In genomic region chr6:27126046-27126814, GRCh38 we compare ENCODE assay signal across 8 cellular contexts.
DNase-seq lines count a peak whose midpoint lies in the region; ATAC-seq and TF ChIP-seq lines count a peak whose summit lies in the region.

No MANE protein-coding gene starts in this region.

- peaks cover 15% of the 10 kb centered on the region for H3F3A ChIP-seq in SK-N-SH (replicated peaks; ENCODE audit: insufficient read depth)

- no peaks in the 10 kb centered on the region for H3K27me3 ChIP-seq in SK-N-SH (ENCODE audit: insufficient read depth)
- no peaks in the 10 kb centered on the region for H3K27me3 ChIP-seq in OCI-LY3 (ENCODE audit: low read depth, low read length)
- no peaks in the 10 kb centered on the region for H3K27me3 ChIP-seq in spleen (replicated peaks in 1 of 7)
- H3K27me3 ChIP-seq in brain microvascular endothelial cell (replicated peaks): no peaks in the 10 kb centered on the region

- CTCF ChIA-PET in SK-N-SH (lab: Yijun Ruan, JAX): interaction anchor here (0.6 to 2.0 kb wide), 17 partner anchors 12 to 769 kb away, joined by 3 to 10 read pairs (median 5); a partner anchor contains a TSS

- no peaks in the 10 kb centered on the region for H3K9me2 ChIP-seq in SK-N-SH

- H3K4me1 ChIP-seq in SK-N-SH (ENCODE audit: control insufficient read depth in 1 of 2, insufficient read depth in 2 of 2, low read depth in 1 of 2, low read length in 1 of 2) (peaks cover 5 to 10% of the 10 kb centered on the region in 2 experiments; a peak in 3 of 4 replicates), OCI-LY3 (ENCODE audit: low read length) (peaks cover 29% of the 10 kb centered on the region), spleen (peaks cover 0 to 35% (median 18%) of the 10 kb centered on the region in 6 donors)

- peak overlapping the region; percentile 100 for H2AFZ ChIP-seq in SK-N-SH (ENCODE audit: low read depth)
- H2AFZ ChIP-seq in OCI-LY3 (ENCODE audit: low read depth, low read length): peak overlapping the region; percentile 56

- TF ChIP-seq CTCF in SK-N-SH (IDR thresholded peaks at IDR 0.05) (no peak), OCI-LY3 (IDR thresholded peaks at IDR 0.05; ENCODE audit: low read depth, low read length) (no peak), endothelial cell (IDR thresholded peaks at IDR 0.05; ENCODE audit: unreplicated experiment) (no peak), spleen (IDR thresholded peaks at IDR 0.05 in 8 of 11, conservative IDR thresholded peaks at IDR 0.05 in 3 of 11) (no peak), brain microvascular endothelial cell (IDR thresholded peaks at IDR 0.05; ENCODE audit: low read depth, low read length, missing control alignments) (no peak)

- H3K27ac ChIP-seq in SK-N-SH (ENCODE audit: low read depth in 2 of 2, low read length in 1 of 2): peak overlapping the region; percentile 65 to 70
- peak overlapping the region; percentile 45 for H3K27ac ChIP-seq in OCI-LY3 (ENCODE audit: low read length)
- H3K27ac ChIP-seq in spleen: peak overlapping the region in 7 of 8 donors; percentile 37 to 85 (median 78)
- no peak overlapping the region for H3K27ac ChIP-seq in brain microvascular endothelial cell

- H3K27me3 Mint-ChIP-seq in endothelial cell (ENCODE audit: unreplicated experiment): no peaks in the 10 kb centered on the region

- in situ Hi-C loops in brain microvascular endothelial cell (cut with HindIII; ENCODE audit: low pct_ligation_motif_present, low sequenced_read_pairs): no loop called here

- WGBS in SK-N-SH (ENCODE audit: low lambda C conversion rate): 84% methylated on average over 6 of the region's 6 CpGs
- 93 to 98% (median 94%) methylated on average over 6 of the region's 6 CpGs for WGBS in spleen, 5 donors

- TF ChIP-seq POLR2A in spleen (IDR thresholded peaks at IDR 0.05): no peak

- H3K36me3 ChIP-seq in SK-N-SH (replicated peaks in 1 of 2; ENCODE audit: control insufficient read depth in 1 of 2, insufficient read depth in 2 of 2, low read length in 1 of 2): peaks cover 0 to 3% of the 10 kb centered on the region in 2 experiments
- peaks cover 9% of the 10 kb centered on the region for H3K36me3 ChIP-seq in OCI-LY3 (replicated peaks; ENCODE audit: low read depth, low read length)
- H3K36me3 ChIP-seq in spleen: no peaks in the 10 kb centered on the region
- no peaks in the 10 kb centered on the region for H3K36me3 ChIP-seq in brain microvascular endothelial cell (replicated peaks)

- H3K9ac ChIP-seq in SK-N-SH (peak overlapping the region; percentile 50; the same call in 1 of the 2 replicates), OCI-LY3 (ENCODE audit: low read length) (peak overlapping the region; percentile 69; the same call in 1 of the 2 replicates)

- no peak for TF ChIP-seq RAD21 in SK-N-SH (IDR thresholded peaks at IDR 0.05; ENCODE audit: low read length)

- H3K9me3 ChIP-seq in SK-N-SH (no peaks in the 10 kb centered on the region), OCI-LY3 (ENCODE audit: insufficient read depth, low read length) (no peaks in the 10 kb centered on the region), spleen (no peaks in the 10 kb centered on the region)

- no peak for ATAC-seq in SK-N-SH treated with all-trans-retinoic acid at 6 μM for 48 hours

- no peak overlapping the region for H3K27ac Mint-ChIP-seq in endothelial cell (ENCODE audit: unreplicated experiment)

- H3K36me3 Mint-ChIP-seq in endothelial cell (ENCODE audit: low read depth, unreplicated experiment): no peaks in the 10 kb centered on the region

- peaks cover 12% of the 10 kb centered on the region; the same call in 1 of the 2 replicates for H3K79me2 ChIP-seq in SK-N-SH (ENCODE audit: insufficient read depth)
- H3K79me2 ChIP-seq in OCI-LY3 (ENCODE audit: low read length): peaks cover 11% of the 10 kb centered on the region

- H4K20me1 ChIP-seq in SK-N-SH (ENCODE audit: insufficient read depth) (no peaks in the 10 kb centered on the region), OCI-LY3 (ENCODE audit: insufficient read depth, low read length) (no peaks in the 10 kb centered on the region)

- no peak for TF ChIP-seq EP300 in SK-N-SH (IDR thresholded peaks at IDR 0.05; ENCODE audit: borderline replicate concordance in 1 of 2, low read depth in 1 of 2, low read length in 1 of 2)

- H3K4me1 Mint-ChIP-seq in endothelial cell (ENCODE audit: unreplicated experiment): peaks cover 5% of the 10 kb centered on the region

- no peak for DNase-seq in SK-N-SH
- DNase-seq in endothelial cell (ENCODE audit: low spot score): no peak
- no peak for DNase-seq in spleen
- no peak for DNase-seq in DMS114 treated with DMSO at 0.1 percent for 48 hours (lab: John Stamatoyannopoulos, UW; ENCODE audit: unreplicated experiment)
- DNase-seq in NCI-H526 (lab: John Stamatoyannopoulos, UW): no peak
- DNase-seq in brain microvascular endothelial cell: no peak

- H3K4me3 ChIP-seq in SK-N-SH (ENCODE audit: low read depth in 2 of 2, low read length in 1 of 2) (peak overlapping the region in 1 of 2 experiments; percentile 57; a peak in 1 of 4 replicates), OCI-LY3 (ENCODE audit: low read length) (peak overlapping the region; percentile 80), spleen (peak overlapping the region in 4 of 8 donors; percentile 11 to 57 (median 26)), brain microvascular endothelial cell (ENCODE audit: low read depth, low read length) (no peak overlapping the region)

- H3K4me2 ChIP-seq in SK-N-SH (peak overlapping the region; percentile 70), OCI-LY3 (ENCODE audit: low read length) (peak overlapping the region; percentile 82)

- H3K4me3 Mint-ChIP-seq in endothelial cell (ENCODE audit: unreplicated experiment): peak overlapping the region; percentile 44

- intact Hi-C loops in spleen (cut with DNase I; ENCODE audit: low total_unique reads): loop anchor here (5.0 kb wide), 1 partner anchor 36 kb away; no protein-coding TSS in a partner anchor

- no peaks in the 10 kb centered on the region for H3K9me3 Mint-ChIP-seq in endothelial cell (ENCODE audit: unreplicated experiment)

- POLR2A ChIA-PET in SK-N-SH (lab: Yijun Ruan, JAX): interaction anchor here (0.7 to 1.8 kb wide), 3 partner anchors 20 to 682 kb away, joined by 3 to 22 read pairs (median 3); a partner anchor contains a TSS

TF ChIP-seq in SK-N-SH, 30 proteins besides CTCF, POLR2A, EP300 and RAD21 (continues in another document):
- no peak for TF ChIP-seq GATA2 (CRISPR knock-in tag; IDR thresholded peaks at IDR 0.05)
- no peak for TF ChIP-seq PBX3 (IDR thresholded peaks at IDR 0.05)
- TF ChIP-seq MXI1 (IDR thresholded peaks at IDR 0.05; ENCODE audit: low read depth, low read length): no peak
- no peak for TF ChIP-seq CHD2 (IDR thresholded peaks at IDR 0.05; ENCODE audit: low read length, partially characterized antibody)
- no peak for TF ChIP-seq TCF12 (IDR thresholded peaks at IDR 0.05)
- no peak for TF ChIP-seq TEAD4 (IDR thresholded peaks at IDR 0.05; ENCODE audit: borderline replicate concordance, insufficient read depth)

TF ChIP-seq in SK-N-SH treated with all-trans-retinoic acid at 6 μM for 48 hours, 23 proteins besides CTCF, POLR2A, EP300 and RAD21:
- TF ChIP-seq TCF4 (CRISPR knock-in tag; IDR thresholded peaks at IDR 0.05; ENCODE audit: borderline replicate concordance) (no peak), GLIS3 (CRISPR knock-in tag; IDR thresholded peaks at IDR 0.05) (no peak), BACH2 (CRISPR knock-in tag; IDR thresholded peaks at IDR 0.05; ENCODE audit: borderline replicate concordance) (no peak), ZNF565 (CRISPR knock-in tag; conservative IDR thresholded peaks at IDR 0.05; ENCODE audit: low read depth) (no peak), PATZ1 (CRISPR knock-in tag; IDR thresholded peaks at IDR 0.05; ENCODE audit: borderline replicate concordance) (no peak), CSRNP3 (CRISPR knock-in tag; IDR thresholded peaks at IDR 0.05) (no peak), ZFP3 (CRISPR knock-in tag; IDR thresholded peaks at IDR 0.05) (no peak), ZNF70 (CRISPR knock-in tag; IDR thresholded peaks at IDR 0.05) (no peak), ZFP30 (CRISPR knock-in tag; IDR thresholded peaks at IDR 0.05) (no peak), ESRRG (CRISPR knock-in tag; IDR thresholded peaks at IDR 0.05) (no peak)
TF ChIP-seq in SK-N-SH treated with all-trans-retinoic acid at 6 μM for 48 hours: peak in this region for 0.
